8 cellular contexts compared by ENCODE assay signal in genomic region chr19:39435499-39436349, GRCh38. TPM values are rescaled to one million over a fixed set of nuclear protein-coding genes. Genes with fewer than 3 reads are reported as not detected.
DNase-seq lines count a peak whose midpoint lies in the region; ATAC-seq, FAIRE-seq and TF ChIP-seq lines count a peak whose summit lies in the region.

RPS16 (minus strand) TSS chr19:39435949; CDS start chr19:39435895, 54 bp downstream.

- H3K27ac Mint-ChIP-seq in type B pancreatic cell: peak within 1 kb of the TSS; percentile 96

- peak within 1 kb of the TSS; percentile 100 for H3K4me3 Mint-ChIP-seq in type B pancreatic cell

- DNase-seq in GM12892 (ENCODE audit: insufficient read length) (peak; percentile 88), NCI-H146 treated with DMSO at 0.1 percent for 48 hours (lab: John Stamatoyannopoulos, UW; ENCODE audit: unreplicated experiment) (peak; percentile 98), T-helper 1 cell (peak; percentile 98 to 99 (median 98)), cardiac septum (ENCODE audit: low spot score) (peak; percentile 100), posterior cingulate gyrus (peak; percentile 98 to 100 (median 99)), type B pancreatic cell (ENCODE audit: extremely low spot score, unreplicated experiment) (peak; percentile 99)

- intact Hi-C loops in cardiac septum (cut with DNase I) (no loop called here), posterior cingulate gyrus (cut with DNase I) (loop anchor here (1.0 kb wide), 1 partner anchor 10 kb away; the partner anchor contains the start of gene SUPT5H)

- no peak for TF ChIP-seq CTCF in type B pancreatic cell (conservative IDR thresholded peaks at IDR 0.05)

- 0 to 1% (median 0%) methylated on average over 56 to 61 of the region's 61 CpGs for WGBS in adipose tissue, 3 donors

- peaks cover 26% of the 10 kb centered on the region for H3K4me1 Mint-ChIP-seq in type B pancreatic cell (ENCODE audit: unreplicated experiment)

- TF ChIP-seq POLR2A in GM12892 (IDR thresholded peaks at IDR 0.05; ENCODE audit: low read depth, low read length): peak; percentile 100

- peak; percentile 92 for FAIRE-seq in GM12892 (lab: Jason Lieb, UNC)

- ATAC-seq in HG02852 (IDR thresholded peaks at IDR 0.05; ENCODE audit: unreplicated experiment): peak; percentile 66

- peak within 1 kb of the TSS; percentile 69 for H3K27ac ChIP-seq in adipose tissue (ENCODE audit: low read depth, low read length)

- H3K27me3 Mint-ChIP-seq in type B pancreatic cell: peaks cover 8% of the 10 kb centered on the region

- H3K36me3 Mint-ChIP-seq in type B pancreatic cell: peaks cover 15% of the 10 kb centered on the region

- no peaks in the 10 kb centered on the region for H3K9me3 Mint-ChIP-seq in type B pancreatic cell

RNA-seq across cellular contexts. Expression of gene RPS16, which starts in this region (rescaled TPM):
- 4,399 TPM for polyA plus RNA-seq in GM12892 (2012; ENCODE audit: missing spikeins)
- polyA plus RNA-seq in adipose tissue: 1,000 to 10,000 TPM; 2,185 to 4,039 (median 3,887) TPM
- 1,084 TPM for total RNA-seq in cardiac septum
- 2,174 and 2,175 TPM in 2 replicates for total RNA-seq in type B pancreatic cell (ENCODE audit: low replicate concordance)

Comparison
In these comparisons a context has a peak if more than half of its experiments do, and no peak if none do; other contexts are left out.
1. Peak in every context shown above with its lines: DNase-seq, ATAC-seq and H3K27ac ChIP-seq.